Comparison of ENCODE assay signal across 10 cellular contexts in genomic region chr3:187403768-187404270, GRCh38. TPM values are rescaled to one million over a fixed set of nuclear protein-coding genes. Genes with fewer than 3 reads are reported as not detected.
DNase-seq lines count a peak whose midpoint lies in the region; ATAC-seq and TF ChIP-seq lines count a peak whose summit lies in the region.
"Had no signal": no experiment of that assay in that cellular context is flagged by ENCODE, and none has a peak within 500 bp of the region (broad histone marks: within the 10 kb centered on the region; RNA-seq: fewer than 3 reads in every experiment).

No MANE protein-coding gene starts in this region.

- no peak for TF ChIP-seq CTCF in HCT116 (IDR thresholded peaks at IDR 0.05 in 2 of 3, conservative IDR thresholded peaks at IDR 0.05 in 1 of 3; ENCODE audit: borderline replicate concordance in 1 of 3, insufficient read depth in 1 of 3, low read depth in 2 of 3, low read length in 2 of 3)

- no peaks in the 10 kb centered on the region for H3K9me2 ChIP-seq in HCT116 (ENCODE audit: insufficient read depth)

- H2AFZ ChIP-seq in HCT116 (ENCODE audit: low read depth, low read length, poor library complexity, severe bottlenecking): peak overlapping the region; percentile 63

- DNase-seq in HCT116 (ENCODE audit: low read depth, low spot score) (peak; percentile 76), adipocyte (ENCODE audit: low read depth) (peak; percentile 55), foreskin melanocyte (peak; percentile 97), OCI-M1 (lab: John Stamatoyannopoulos, UW) (no peak), GM19240 (ENCODE audit: insufficient read length, low spot score) (no peak), NOMO-1 treated with dmso at 0.1 percent for 144 hours (lab: John Stamatoyannopoulos, UW; ENCODE audit: unreplicated experiment) (no peak)
- DNase-seq: activated CD8-positive, alpha-beta memory T cell treated with anti-CD3 and anti-CD28 coated beads, Interleukin-2, amount 50 U/mL, for 48 hours; NCI-H2029 treated with DMSO at 0.1 percent for 48 hours had no signal

- intact Hi-C loops in HCT116 (cut with micrococcal nuclease): no loop called here

- no peak overlapping the region for H3K9ac ChIP-seq in HCT116 (ENCODE audit: low read length)
- no peak overlapping the region for H3K9ac ChIP-seq in adipocyte (ENCODE audit: low read length)
- H3K9ac ChIP-seq in skeletal muscle satellite cell (ENCODE audit: low read depth, low read length): peak overlapping the region; percentile 13

- H3K79me2 ChIP-seq in HCT116 (ENCODE audit: insufficient read depth, low read length): no peaks in the 10 kb centered on the region

- H3K9me3 ChIP-seq in HCT116 (ENCODE audit: control insufficient read depth in 1 of 2, insufficient read depth in 1 of 2, low read depth in 1 of 2, low read length in 2 of 2): no peaks in the 10 kb centered on the region
- no peaks in the 10 kb centered on the region for H3K9me3 ChIP-seq in adipocyte (ENCODE audit: control insufficient read depth, low read length)
- H3K9me3 ChIP-seq in skeletal muscle satellite cell (replicated peaks; ENCODE audit: low read length): no peaks in the 10 kb centered on the region

- CTCF ChIA-PET in HCT116 (lab: Charles Lee): no interaction called here

- RAD21 ChIA-PET in HCT116 (lab: Charles Lee; ENCODE audit: low non-redundant PET in 1 of 2, low total read pairs in 2 of 2, uncharacterized antibody in 2 of 2, unreplicated experiment in 2 of 2): no interaction called here

- no peaks in the 10 kb centered on the region for H4K20me1 ChIP-seq in HCT116 (ENCODE audit: insufficient read depth)

- H3K27me3 ChIP-seq in HCT116 (ENCODE audit: insufficient read depth, low read length): no peaks in the 10 kb centered on the region
- H3K27me3 ChIP-seq in adipocyte (replicated peaks; ENCODE audit: control insufficient read depth, insufficient read depth, low read length): no peaks in the 10 kb centered on the region
- H3K27me3 ChIP-seq in skeletal muscle satellite cell (ENCODE audit: control insufficient read depth, insufficient read depth, low read length): no peaks in the 10 kb centered on the region

- TF ChIP-seq POLR2A in HCT116 (IDR thresholded peaks at IDR 0.05; ENCODE audit: borderline replicate concordance, extremely low read depth, insufficient read depth, insufficient read length): no peak

- H3K4me2 ChIP-seq in HCT116 (ENCODE audit: low read length) (peak overlapping the region; percentile 59), skeletal muscle satellite cell (ENCODE audit: low read length) (peak overlapping the region; percentile 46)

- H3K27ac ChIP-seq in HCT116 (ENCODE audit: low read depth, low read length): peak overlapping the region; percentile 38; the same call in 1 of the 2 replicates

- H3K4me1 ChIP-seq in HCT116 (ENCODE audit: control insufficient read depth in 1 of 2, insufficient read depth in 2 of 2, low read length in 2 of 2): peaks cover 16% of the 10 kb centered on the region in 2 experiments
- peaks cover 11% of the 10 kb centered on the region for H3K4me1 ChIP-seq in adipocyte (ENCODE audit: control insufficient read depth, insufficient read depth, low read length)
- peaks cover 15% of the 10 kb centered on the region for H3K4me1 ChIP-seq in skeletal muscle satellite cell (ENCODE audit: control insufficient read depth, insufficient read depth, low read length)

- peak; percentile 7; the same call in 1 of the 2 replicates for TF ChIP-seq RAD21 in HCT116 (IDR thresholded peaks at IDR 0.05; ENCODE audit: low read depth)

- no TSS peak for BruUV-seq in HCT116 (replicated peaks; lab: Mats Ljungman, UMichigan)

- H3K36me3 ChIP-seq in HCT116 (ENCODE audit: control insufficient read depth in 1 of 2, insufficient read depth in 2 of 2, low read length in 2 of 2) (no peaks in the 10 kb centered on the region), adipocyte (ENCODE audit: control insufficient read depth, insufficient read depth, low read length, severe bottlenecking) (no peaks in the 10 kb centered on the region), skeletal muscle satellite cell (ENCODE audit: insufficient read depth, low read length) (no peaks in the 10 kb centered on the region)

- POLR2A ChIA-PET in HCT116 (lab: Charles Lee): no interaction called here

- H3K4me3 ChIP-seq in HCT116 (replicated peaks in 1 of 2; ENCODE audit: low read depth in 1 of 2, low read length in 2 of 2) (0 out of 4 replicates have a peak overlapping the region, but pooled peaks of 1 of the 2 experiments have one; percentile 0), adipocyte (ENCODE audit: low read length) (peak overlapping the region; percentile 38), skeletal muscle satellite cell (ENCODE audit: low read length) (no peak overlapping the region)

- peak; percentile 95 for ATAC-seq in HCT116
- ATAC-seq in GM18519 (IDR thresholded peaks at IDR 0.05; ENCODE audit: low FRiP score, unreplicated experiment): no peak

TF ChIP-seq in HCT116, 20 proteins besides CTCF, POLR2A, EP300 and RAD21:
- no peak for TF ChIP-seq YY1 (IDR thresholded peaks at IDR 0.05; ENCODE audit: extremely low read depth, insufficient replicate concordance, low read depth, low read length)
- peak; percentile 74 for TF ChIP-seq SP1 (IDR thresholded peaks at IDR 0.05; ENCODE audit: low read depth)
- no peak for TF ChIP-seq EZH2phosphoT487 (IDR thresholded peaks at IDR 0.05; ENCODE audit: borderline replicate concordance)
- TF ChIP-seq CEBPB (IDR thresholded peaks at IDR 0.05; ENCODE audit: low read depth): 0 out of 2 replicates have a peak, but pooled peaks have one; percentile 23
- TF ChIP-seq MAX (IDR thresholded peaks at IDR 0.05): peak; percentile 81
- peak; percentile 28; the same call in 1 of the 2 replicates for TF ChIP-seq POLR2AphosphoS5 (IDR thresholded peaks at IDR 0.05; ENCODE audit: low read depth, low read length)
- peak; percentile 91 for TF ChIP-seq FOSL1 (IDR thresholded peaks at IDR 0.05; ENCODE audit: low read depth)
- TF ChIP-seq CBX3 (IDR thresholded peaks at IDR 0.05; ENCODE audit: low read depth): peak; percentile 83; the same call in 1 of the 2 replicates
- TF ChIP-seq JUND (IDR thresholded peaks at IDR 0.05): peak; percentile 85

RNA-seq across cellular contexts. Expression of gene RTP4, which starts 35.6 kb away (rescaled TPM):
- total RNA-seq in HCT116 (2021; ENCODE audit: unreplicated experiment): not detected
- polyA plus RNA-seq in HCT116 (2012): not detected in 2 replicates
- 0.51 and 0.66 TPM in 2 replicates for total RNA-seq in skeletal muscle satellite cell (2012; rRNA removed)

Comparison
In these comparisons a context has a peak if more than half of its experiments do, and no peak if none do; other contexts are left out.
1. DNase-seq: peak in HCT116 (single experiment), adipocyte (single experiment) and foreskin melanocyte (single experiment); none in OCI-M1 (single experiment), GM19240 (single experiment) and NOMO-1 treated with dmso at 0.1 percent for 144 hours (single experiment).